Comparison of ENCODE assay signal across 11 cellular contexts in the genomic region with DNA sequence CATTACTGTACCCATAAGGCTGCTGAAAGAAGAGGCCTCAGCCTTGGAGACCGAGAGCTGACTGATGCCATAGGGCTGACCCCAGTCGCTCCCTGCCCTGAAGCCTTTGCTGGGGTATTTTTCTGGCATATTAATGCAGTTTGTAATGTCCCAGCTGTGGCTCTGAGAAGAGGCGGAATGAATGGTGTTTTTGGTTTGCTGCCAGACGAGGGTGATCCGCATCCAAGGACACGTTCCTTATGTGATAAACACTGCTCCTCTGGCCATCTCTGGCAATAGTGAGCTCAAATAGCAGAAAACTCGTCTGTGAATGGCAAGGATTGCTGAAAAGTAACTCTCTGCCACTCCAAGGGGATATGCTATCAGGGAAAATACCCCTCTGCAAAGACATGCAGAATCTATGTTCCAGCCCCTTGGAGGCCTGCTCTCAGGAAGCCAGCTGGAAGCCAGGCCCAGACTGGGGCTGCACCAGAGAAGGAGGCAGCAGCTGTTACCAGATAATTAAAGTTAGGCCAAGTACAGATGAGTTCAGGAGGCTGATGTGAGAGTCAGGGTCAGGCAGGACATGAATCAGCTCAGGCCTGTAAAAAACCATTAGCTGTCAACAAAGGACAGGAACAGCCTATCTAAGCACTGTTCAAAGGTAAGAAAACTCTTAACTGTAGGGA. TPM values are rescaled to one million over a fixed set of nuclear protein-coding genes. Genes with fewer than 3 reads are reported as not detected.
A peak's percentile ranks its signal among the peaks of the same experiment; 100 is the strongest.
DNase-seq lines count a peak whose midpoint lies in the region; ATAC-seq and TF ChIP-seq lines count a peak whose summit lies in the region.
"Had no signal": no experiment of that assay in that cellular context is flagged by ENCODE, and none has a peak within 500 bp of the region (broad histone marks: within the 10 kb centered on the region; RNA-seq: fewer than 3 reads in every experiment).

No MANE protein-coding gene starts in this region.

- peak overlapping the region in 1 of 8 donors; percentile 18 for H3K4me3 Mint-ChIP-seq in CD4-positive, alpha-beta memory T cell
- no peak overlapping the region for H3K4me3 Mint-ChIP-seq in immature natural killer cell

- H3K18ac ChIP-seq in trophoblast cell (ENCODE audit: low read length), result no peak overlapping the region

- no peak overlapping the region for H3K9ac ChIP-seq in trophoblast cell (ENCODE audit: low read length)

- no peak overlapping the region for H3K4ac ChIP-seq in trophoblast cell (ENCODE audit: low read depth, low read length)

- H3K4me2 ChIP-seq in trophoblast cell (ENCODE audit: low read length), result no peak overlapping the region

- no peaks in the 10 kb centered on the region for H3K27me3 ChIP-seq in CD4-positive, alpha-beta memory T cell (ENCODE audit: insufficient read depth, low read length)
- H3K27me3 ChIP-seq in trophoblast cell (ENCODE audit: insufficient read depth, low read length), result no peaks in the 10 kb centered on the region
- H3K27me3 ChIP-seq: neutrophil had no signal

- no peak overlapping the region for H3K27ac ChIP-seq in CD4-positive, alpha-beta memory T cell (ENCODE audit: low read depth, low read length)
- no peak overlapping the region for H3K27ac ChIP-seq in trophoblast cell (ENCODE audit: low read depth, low read length)
- H3K27ac ChIP-seq: neutrophil had no signal

- H2AK5ac ChIP-seq in trophoblast cell (ENCODE audit: low read length), result no peak overlapping the region

- no peaks in the 10 kb centered on the region for H3K9me3 ChIP-seq in CD4-positive, alpha-beta memory T cell (ENCODE audit: control insufficient read depth in 1 of 2, low read length in 2 of 2)
- H3K9me3 ChIP-seq in trophoblast cell (ENCODE audit: insufficient read depth, low read depth, low read length), result no peaks in the 10 kb centered on the region
- H3K9me3 ChIP-seq: neutrophil had no signal

- no peaks in the 10 kb centered on the region for H3K27me3 Mint-ChIP-seq in CD4-positive, alpha-beta memory T cell
- H3K27me3 Mint-ChIP-seq in immature natural killer cell (ENCODE audit: low read depth in 3 of 3), result peaks cover 0 to 1% (median 1%) of the 10 kb centered on the region in 3 donors

- POLR2A ChIA-PET in CD4-positive, alpha-beta memory T cell (lab: Charles Lee; ENCODE audit: partially characterized antibody), result interaction anchor here (3.5 kb wide), 1 partner anchor 52 kb away, joined by 28 read pairs; a partner anchor contains a TSS

- H4K12ac ChIP-seq in trophoblast cell (ENCODE audit: low read depth, low read length), result no peak overlapping the region

- H3K27ac Mint-ChIP-seq in CD4-positive, alpha-beta memory T cell, result peak overlapping the region in 5 of 7 donors; percentile 9 to 57 (median 39)
- H3K27ac Mint-ChIP-seq in immature natural killer cell, result no peak overlapping the region

- H3K79me2 ChIP-seq in trophoblast cell (ENCODE audit: control insufficient read depth, insufficient read depth, low read length, poor library complexity), result no peaks in the 10 kb centered on the region

- peaks cover 46% of the 10 kb centered on the region for H3K4me1 ChIP-seq in CD4-positive, alpha-beta memory T cell (ENCODE audit: insufficient read depth, low read length)
- H3K4me1 ChIP-seq in trophoblast cell (ENCODE audit: control insufficient read depth in 1 of 2, insufficient read depth in 2 of 2, low read length in 2 of 2), result no peaks in the 10 kb centered on the region

- no peaks in the 10 kb centered on the region for H3K36me3 ChIP-seq in CD4-positive, alpha-beta memory T cell (ENCODE audit: insufficient read depth, low read length)
- H3K36me3 ChIP-seq in trophoblast cell (ENCODE audit: control insufficient read depth in 1 of 2, insufficient read depth in 2 of 2, low read length in 2 of 2), result no peaks in the 10 kb centered on the region
- H3K36me3 ChIP-seq: neutrophil had no signal

- no peaks in the 10 kb centered on the region for H3K79me1 ChIP-seq in trophoblast cell (ENCODE audit: low read length)

- peaks cover 0 to 2% (median 0%) of the 10 kb centered on the region in 8 donors for H3K9me3 Mint-ChIP-seq in CD4-positive, alpha-beta memory T cell
- H3K9me3 Mint-ChIP-seq in immature natural killer cell, result peaks cover 0 to 1% (median 0%) of the 10 kb centered on the region in 6 donors

- ATAC-seq in SK-N-SH treated with all-trans-retinoic acid at 6 μM for 48 hours (peak; percentile 33; the same call in 1 of the 3 replicates), Right ventricle myocardium superior (ENCODE audit: poor library complexity) (peak; percentile 72), HG03460 (IDR thresholded peaks at IDR 0.05; ENCODE audit: unreplicated experiment) (no peak)
- ATAC-seq: HCT116 had no signal

- intact Hi-C loops in CD4-positive, alpha-beta memory T cell (cut with micrococcal nuclease), result no loop called here
- intact Hi-C loops in Right ventricle myocardium superior (cut with DNase I), result loop anchor here (5.0 kb wide), 1 partner anchor 43 kb away; no protein-coding TSS in a partner anchor

- WGBS in trophoblast cell (ENCODE audit: extremely low coverage, insufficient coverage, insufficient read length), result no CpG with 5 or more reads among the region's 7 CpGs

- H3K4me1 Mint-ChIP-seq in CD4-positive, alpha-beta memory T cell, result peaks cover 24 to 64% (median 54%) of the 10 kb centered on the region in 4 donors
- H3K4me1 Mint-ChIP-seq in immature natural killer cell, result peaks cover 12 to 16% of the 10 kb centered on the region in 2 donors

- no peak for DNase-seq in CD4-positive, alpha-beta memory T cell
- DNase-seq in Right ventricle myocardium superior, result peak; percentile 72
- peak; percentile 3 to 32 for DNase-seq in trophoblast cell
- DNase-seq in activated effector memory CD4-positive, alpha-beta T cell treated with Interleukin-2 at 50 U/mL for 16 hours, result no peak
- no peak for DNase-seq in immature natural killer cell
- DNase-seq in NOMO-1 treated with DMSO at 0.1 percent for 48 hours (lab: John Stamatoyannopoulos, UW; ENCODE audit: unreplicated experiment), result no peak
- DNase-seq: cerebellar nuclear complex had no signal

- no peak overlapping the region for H4K91ac ChIP-seq in trophoblast cell (ENCODE audit: low read depth, low read length)

- H4K8ac ChIP-seq in trophoblast cell (ENCODE audit: low read depth, low read length), result no peak overlapping the region

- no peak overlapping the region for H3K4me3 ChIP-seq in CD4-positive, alpha-beta memory T cell (ENCODE audit: low read length in 2 of 2)
- H3K4me3 ChIP-seq in trophoblast cell (ENCODE audit: low read depth, low read length), result no peak overlapping the region

- H2AFZ ChIP-seq in trophoblast cell (ENCODE audit: insufficient read depth, low read length, poor library complexity), result no peak overlapping the region

- H3K23ac ChIP-seq in trophoblast cell (ENCODE audit: low read length), result no peak overlapping the region

- H2BK5ac ChIP-seq in trophoblast cell (ENCODE audit: low read depth, low read length, poor library complexity), result no peak overlapping the region

- H3K36me3 Mint-ChIP-seq in CD4-positive, alpha-beta memory T cell, result no peaks in the 10 kb centered on the region
- no peaks in the 10 kb centered on the region for H3K36me3 Mint-ChIP-seq in immature natural killer cell

- H3K14ac ChIP-seq in trophoblast cell (ENCODE audit: low read length), result no peak overlapping the region

- H2BK12ac ChIP-seq in trophoblast cell (ENCODE audit: low read length), result no peak overlapping the region

- CTCF ChIA-PET in CD4-positive, alpha-beta memory T cell (lab: Charles Lee; ENCODE audit: partially characterized antibody), result interaction anchor here (0.5 to 3.3 kb wide), 6 partner anchors 10 to 183 kb away, joined by 3 to 14 read pairs (median 3); a partner anchor contains a TSS

- no peak overlapping the region for H2BK120ac ChIP-seq in trophoblast cell (ENCODE audit: insufficient read depth, low read length, poor library complexity)

TF ChIP-seq in SK-N-SH treated with all-trans-retinoic acid at 6 μM for 48 hours, 23 proteins besides CTCF, POLR2A, EP300 and RAD21:
- peak; percentile 39; the same call in 1 of the 2 replicates for TF ChIP-seq TCF4 (CRISPR knock-in tag; IDR thresholded peaks at IDR 0.05; ENCODE audit: borderline replicate concordance)
- TF ChIP-seq, protein P1, sequence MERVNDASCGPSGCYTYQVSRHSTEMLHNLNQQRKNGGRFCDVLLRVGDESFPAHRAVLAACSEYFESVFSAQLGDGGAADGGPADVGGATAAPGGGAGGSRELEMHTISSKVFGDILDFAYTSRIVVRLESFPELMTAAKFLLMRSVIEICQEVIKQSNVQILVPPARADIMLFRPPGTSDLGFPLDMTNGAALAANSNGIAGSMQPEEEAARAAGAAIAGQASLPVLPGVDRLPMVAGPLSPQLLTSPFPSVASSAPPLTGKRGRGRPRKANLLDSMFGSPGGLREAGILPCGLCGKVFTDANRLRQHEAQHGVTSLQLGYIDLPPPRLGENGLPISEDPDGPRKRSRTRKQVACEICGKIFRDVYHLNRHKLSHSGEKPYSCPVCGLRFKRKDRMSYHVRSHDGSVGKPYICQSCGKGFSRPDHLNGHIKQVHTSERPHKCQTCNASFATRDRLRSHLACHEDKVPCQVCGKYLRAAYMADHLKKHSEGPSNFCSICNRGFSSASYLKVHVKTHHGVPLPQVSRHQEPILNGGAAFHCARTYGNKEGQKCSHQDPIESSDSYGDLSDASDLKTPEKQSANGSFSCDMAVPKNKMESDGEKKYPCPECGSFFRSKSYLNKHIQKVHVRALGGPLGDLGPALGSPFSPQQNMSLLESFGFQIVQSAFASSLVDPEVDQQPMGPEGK (CRISPR knock-in tag; IDR thresholded peaks at IDR 0.05; ENCODE audit: borderline replicate concordance), result no peak
TF ChIP-seq in SK-N-SH treated with all-trans-retinoic acid at 6 μM for 48 hours: peak in this region for 1.

RNA-seq across cellular contexts. Expression of a gene that starts 28.9 kb away (rescaled TPM):
- 10 to 100 TPM; 55.9 to 56.1 TPM for total RNA-seq in CD4-positive, alpha-beta memory T cell
- polyA plus RNA-seq in CD4-positive, alpha-beta memory T cell, result 10 to 100 TPM in 1 of 2 donors, 1 to 10 TPM in 1; 8.4 to 23.1 TPM
- total RNA-seq in Right ventricle myocardium superior, result 0.65 TPM
- 0.01 TPM in 2 replicates for polyA plus RNA-seq in trophoblast cell (2013)
- 1 to 10 TPM; 2.2 to 6.1 (median 3.9) TPM for polyA plus RNA-seq in immature natural killer cell

RNA-seq across cellular contexts. Expression of a gene that starts 51.0 kb away (rescaled TPM):
- total RNA-seq in CD4-positive, alpha-beta memory T cell, result 100 to 1,000 TPM; 107 to 108 TPM
- 10 to 100 TPM; 38.9 to 43.4 TPM for polyA plus RNA-seq in CD4-positive, alpha-beta memory T cell
- total RNA-seq in Right ventricle myocardium superior, result 249 TPM
- polyA plus RNA-seq in trophoblast cell (2013), result 16.1 and 16.2 TPM in 2 replicates
- 10 to 100 TPM; 33.4 to 52.5 (median 49.8) TPM for polyA plus RNA-seq in immature natural killer cell

Comparison
In these comparisons a context has a peak if more than half of its experiments do, and no peak if none do; other contexts are left out.
1. DNase-seq: peak in Right ventricle myocardium superior (single experiment) and trophoblast cell (2 of 2); none in CD4-positive, alpha-beta memory T cell (0 of 5), activated effector memory CD4-positive, alpha-beta T cell treated with Interleukin-2 at 50 U/mL for 16 hours (single experiment), immature natural killer cell (0 of 3) and NOMO-1 treated with DMSO at 0.1 percent for 48 hours (single experiment).
2. H3K27ac Mint-ChIP-seq: peak in CD4-positive, alpha-beta memory T cell (5 of 7); none in immature natural killer cell (0 of 6).
3. RNA of a gene that starts 28.9 kb away (total RNA-seq): 55.9 to 56.1 TPM in CD4-positive, alpha-beta memory T cell; 0.65 TPM in Right ventricle myocardium superior (single experiment); every median in the first group is over 10 times any median in the second.